18 cellular contexts compared by ENCODE assay signal in the genomic region with DNA sequence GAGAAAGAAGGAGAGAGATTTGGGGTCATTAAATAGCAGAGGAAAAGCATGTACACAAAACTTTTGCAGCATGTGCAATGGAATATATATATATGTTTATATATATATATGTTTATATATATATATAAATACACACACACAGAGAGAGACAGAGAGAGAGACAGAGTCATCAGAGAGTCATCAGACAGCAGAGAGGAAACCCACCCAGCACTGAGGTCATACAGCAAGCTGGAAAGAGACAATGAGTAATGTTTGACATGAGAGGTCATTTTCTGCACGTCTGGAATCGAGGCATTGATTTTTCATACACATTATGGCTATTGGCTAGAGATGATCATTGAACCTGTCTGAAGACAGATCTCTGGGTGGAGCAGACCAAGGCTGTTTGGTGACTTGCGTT. TPM values are rescaled to one million over a fixed set of nuclear protein-coding genes. Genes with fewer than 3 reads are reported as not detected.
DNase-seq lines count a peak whose midpoint lies in the region; ATAC-seq and TF ChIP-seq lines count a peak whose summit lies in the region.
"Had no signal": no experiment of that assay in that cellular context is flagged by ENCODE, and none has a peak within 500 bp of the region (broad histone marks: within the 10 kb centered on the region; RNA-seq: fewer than 3 reads in every experiment).

No MANE protein-coding gene starts in this region.

- H3K36me3 Mint-ChIP-seq in activated naive CD8-positive, alpha-beta T cell treated with anti-CD3 and anti-CD28 coated beads, Interleukin-2, amount 50 U/mL, for 24 hours (ENCODE audit: low read depth) = no peaks in the 10 kb centered on the region
- H3K36me3 Mint-ChIP-seq in activated naive CD8-positive, alpha-beta T cell treated with anti-CD3 and anti-CD28 coated beads for 36 hours = no peaks in the 10 kb centered on the region
- no peaks in the 10 kb centered on the region for H3K36me3 Mint-ChIP-seq in osteocyte (ENCODE audit: unreplicated experiment)
- H3K36me3 Mint-ChIP-seq: CD14-positive monocyte; CD8-positive, alpha-beta T cell had no signal

- H3K27me3 Mint-ChIP-seq in activated naive CD8-positive, alpha-beta T cell treated with anti-CD3 and anti-CD28 coated beads, Interleukin-2, amount 50 U/mL, for 24 hours = no peaks in the 10 kb centered on the region
- peaks cover 9% of the 10 kb centered on the region for H3K27me3 Mint-ChIP-seq in activated naive CD8-positive, alpha-beta T cell treated with anti-CD3 and anti-CD28 coated beads for 36 hours
- H3K27me3 Mint-ChIP-seq in osteocyte (ENCODE audit: unreplicated experiment) = no peaks in the 10 kb centered on the region

- no peak for TF ChIP-seq CTCF in osteocyte (IDR thresholded peaks at IDR 0.05)

- H3K4me3 Mint-ChIP-seq in activated naive CD8-positive, alpha-beta T cell treated with anti-CD3 and anti-CD28 coated beads, Interleukin-2, amount 50 U/mL, for 24 hours = no peak overlapping the region
- H3K4me3 Mint-ChIP-seq in activated naive CD8-positive, alpha-beta T cell treated with anti-CD3 and anti-CD28 coated beads for 36 hours = no peak overlapping the region
- H3K4me3 Mint-ChIP-seq in osteocyte (ENCODE audit: unreplicated experiment) = no peak overlapping the region
- H3K4me3 Mint-ChIP-seq: CD14-positive monocyte; CD8-positive, alpha-beta T cell had no signal

- peak; percentile 13 for DNase-seq in NOMO-1 treated with DMSO at 0.1 percent for 48 hours (lab: John Stamatoyannopoulos, UW; ENCODE audit: unreplicated experiment)
- no peak for DNase-seq in NOMO-1 treated with dmso at 0.1 percent for 144 hours (lab: John Stamatoyannopoulos, UW; ENCODE audit: unreplicated experiment)
- DNase-seq in activated naive CD8-positive, alpha-beta T cell treated with anti-CD3 and anti-CD28 coated beads, Interleukin-2, amount 50 U/mL, for 24 hours = no peak
- no peak for DNase-seq in activated naive CD8-positive, alpha-beta T cell treated with anti-CD3 and anti-CD28 coated beads for 36 hours
- peak; percentile 67 for DNase-seq in RKO (ENCODE audit: low spot score)
- DNase-seq in osteocyte (ENCODE audit: extremely low spot score, unreplicated experiment) = peak; percentile 5
- no peak for DNase-seq in NCI-H2107 treated with DMSO at 0.1 percent for 48 hours (lab: John Stamatoyannopoulos, UW; ENCODE audit: unreplicated experiment)
- no peak for DNase-seq in T-helper 2 cell
- DNase-seq: CD8-positive, alpha-beta T cell; COR-L47; DMS153; DMS79 treated with DMSO at 0.1 percent for 48 hours; GM23248; H7 had no signal

- no peak overlapping the region for H3K27ac Mint-ChIP-seq in activated naive CD8-positive, alpha-beta T cell treated with anti-CD3 and anti-CD28 coated beads, Interleukin-2, amount 50 U/mL, for 24 hours
- H3K27ac Mint-ChIP-seq in activated naive CD8-positive, alpha-beta T cell treated with anti-CD3 and anti-CD28 coated beads for 36 hours = no peak overlapping the region
- no peak overlapping the region for H3K27ac Mint-ChIP-seq in osteocyte (ENCODE audit: unreplicated experiment)
- H3K27ac Mint-ChIP-seq: CD14-positive monocyte; CD8-positive, alpha-beta T cell had no signal

- no peaks in the 10 kb centered on the region for H3K4me1 Mint-ChIP-seq in activated naive CD8-positive, alpha-beta T cell treated with anti-CD3 and anti-CD28 coated beads, Interleukin-2, amount 50 U/mL, for 24 hours
- H3K4me1 Mint-ChIP-seq in activated naive CD8-positive, alpha-beta T cell treated with anti-CD3 and anti-CD28 coated beads for 36 hours = no peaks in the 10 kb centered on the region
- no peaks in the 10 kb centered on the region for H3K4me1 Mint-ChIP-seq in osteocyte (ENCODE audit: unreplicated experiment)
- H3K4me1 Mint-ChIP-seq: CD14-positive monocyte had no signal

- peak; percentile 46 for ATAC-seq in activated naive CD8-positive, alpha-beta T cell treated with anti-CD3 and anti-CD28 coated beads, Interleukin-2, amount 50 U/mL, for 24 hours
- ATAC-seq: CD8-positive, alpha-beta T cell; GM12878 had no signal

- peaks cover 30% of the 10 kb centered on the region for H3K9me3 Mint-ChIP-seq in activated naive CD8-positive, alpha-beta T cell treated with anti-CD3 and anti-CD28 coated beads, Interleukin-2, amount 50 U/mL, for 24 hours
- H3K9me3 Mint-ChIP-seq in activated naive CD8-positive, alpha-beta T cell treated with anti-CD3 and anti-CD28 coated beads for 36 hours = no peaks in the 10 kb centered on the region
- H3K9me3 Mint-ChIP-seq in osteocyte (ENCODE audit: unreplicated experiment) = peaks cover 25% of the 10 kb centered on the region

RNA-seq across cellular contexts. Expression of a gene that starts 48.9 kb away (rescaled TPM):
- total RNA-seq in activated naive CD8-positive, alpha-beta T cell treated with anti-CD3 and anti-CD28 coated beads for 36 hours = not detected
- 0.21 TPM in 1 of 2 replicates, not detected in the other for total RNA-seq in osteocyte
- total RNA-seq: A673; CD8-positive, alpha-beta T cell; G401; GM12878; GM23248; H7 had no signal

Comparison
In these comparisons a context has a peak if more than half of its experiments do, and no peak if none do; other contexts are left out.
1. DNase-seq: peak in NOMO-1 treated with DMSO at 0.1 percent for 48 hours (single experiment), RKO (single experiment) and osteocyte (single experiment); none in NOMO-1 treated with dmso at 0.1 percent for 144 hours (single experiment), activated naive CD8-positive, alpha-beta T cell treated with anti-CD3 and anti-CD28 coated beads, Interleukin-2, amount 50 U/mL, for 24 hours (single experiment), activated naive CD8-positive, alpha-beta T cell treated with anti-CD3 and anti-CD28 coated beads for 36 hours (single experiment), NCI-H2107 treated with DMSO at 0.1 percent for 48 hours (single experiment) and T-helper 2 cell (0 of 5).